ENCODE assay signal across 27 cellular contexts in genomic region chr3:140007946-140008692, GRCh38.
A peak's percentile ranks its signal among the peaks of the same experiment; 100 is the strongest.
DNase-seq lines count a peak whose midpoint lies in the region; ATAC-seq and TF ChIP-seq lines count a peak whose summit lies in the region.
"Had no signal": no experiment of that assay in that cellular context is flagged by ENCODE, and none has a peak within 500 bp of the region (broad histone marks: within the 10 kb centered on the region; RNA-seq: fewer than 3 reads in every experiment).

No MANE protein-coding gene starts in this region.

- H3K4me1 ChIP-seq in heart right ventricle = peaks cover 0 to 10% (median 0%) of the 10 kb centered on the region in 9 donors
- H3K4me1 ChIP-seq: upper lobe of right lung had no signal

- no peaks in the 10 kb centered on the region for H3K36me3 Mint-ChIP-seq in brain

- H3K27me3 Mint-ChIP-seq in brain = peaks cover 3% of the 10 kb centered on the region

- H3K9me3 Mint-ChIP-seq in brain = peaks cover 0 to 3% (median 0%) of the 10 kb centered on the region in 5 experiments
- H3K9me3 Mint-ChIP-seq: activated T-cell treated with anti-CD3 and anti-CD28 coated beads, Interleukin-2, amount 50 U/mL, for 72 hours; CD4-positive, alpha-beta T cell; nephron progenitor cell had no signal

- no peaks in the 10 kb centered on the region for H3K36me3 ChIP-seq in heart right ventricle
- H3K36me3 ChIP-seq: pancreas, upper lobe of right lung had no signal

- peak overlapping the region in 4 of 5 experiments; percentile 31 to 77 (median 44) for H3K27ac Mint-ChIP-seq in brain
- H3K27ac Mint-ChIP-seq: activated T-cell treated with anti-CD3 and anti-CD28 coated beads, Interleukin-2, amount 50 U/mL, for 72 hours; CD4-positive, alpha-beta T cell; nephron progenitor cell; T-helper 17 cell had no signal

- peaks cover 38% of the 10 kb centered on the region for H3K4me1 Mint-ChIP-seq in brain
- H3K4me1 Mint-ChIP-seq: nephron progenitor cell, T-helper 17 cell had no signal

- intact Hi-C loops in heart right ventricle (cut with DNase I) = no loop called here

- no peak for ATAC-seq in GM19324 (IDR thresholded peaks at IDR 0.05; ENCODE audit: low FRiP score, unreplicated experiment)
- ATAC-seq in heart right ventricle = no peak
- no peak for ATAC-seq in GM19463 (IDR thresholded peaks at IDR 0.05; ENCODE audit: unreplicated experiment)
- ATAC-seq: activated T-cell treated with anti-CD3 and anti-CD28 coated beads, Interleukin-2, amount 50 U/mL, for 72 hours; T-helper 17 cell; upper lobe of right lung had no signal

- WGBS in heart right ventricle, 2 donors = 66 to 88% methylated on average over 4 of the region's 4 CpGs

- no peaks in the 10 kb centered on the region for H3K9me3 ChIP-seq in heart right ventricle
- H3K9me3 ChIP-seq: pancreas, upper lobe of right lung had no signal

- no peaks in the 10 kb centered on the region for H3K27me3 ChIP-seq in heart right ventricle
- H3K27me3 ChIP-seq: pancreas, upper lobe of right lung had no signal

- no peak overlapping the region for H3K27ac ChIP-seq in heart right ventricle
- H3K27ac ChIP-seq: coronary artery, pancreas, SK-N-MC, upper lobe of right lung had no signal

- DNase-seq in SHP77 (lab: John Stamatoyannopoulos, UW) (peak; percentile 40 to 70), SHP77 treated with DMSO at 0.1 percent for 48 hours (lab: John Stamatoyannopoulos, UW) (no peak), NCI-H2171 (lab: John Stamatoyannopoulos, UW) (peak; percentile 77), DMS53 (lab: John Stamatoyannopoulos, UW) (no peak), heart right ventricle (no peak)
- DNase-seq: activated CD4-positive, alpha-beta T cell treated with anti-CD3 and anti-CD28 coated beads, Interleukin-2, amount 50 U/mL, for 4 hours; activated naive CD4-positive, alpha-beta T cell treated with Interleukin-2 at 50 U/mL for 16 hours; activated T-cell treated with anti-CD3 and anti-CD28 coated beads, Interleukin-2, amount 50 U/mL, for 72 hours; AML-193; CD4-positive, alpha-beta T cell; effector memory CD4-positive, alpha-beta T cell; H7; mammary epithelial cell; NCI-H226; nephron progenitor cell; pancreas; retina; RPMI8226; small intestine; stimulated activated naive CD4-positive, alpha-beta T cell; T-helper 17 cell; upper lobe of right lung had no signal

- TF ChIP-seq CTCF in brain (conservative IDR thresholded peaks at IDR 0.05) (no peak), heart right ventricle (IDR thresholded peaks at IDR 0.05) (no peak)

- H3K4me3 Mint-ChIP-seq in brain = no peak overlapping the region
- H3K4me3 Mint-ChIP-seq: activated T-cell treated with anti-CD3 and anti-CD28 coated beads, Interleukin-2, amount 50 U/mL, for 72 hours; CD4-positive, alpha-beta T cell; nephron progenitor cell; T-helper 17 cell had no signal

- H3K4me3 ChIP-seq in heart right ventricle = no peak overlapping the region
- H3K4me3 ChIP-seq: coronary artery, pancreas, SK-N-MC, upper lobe of right lung had no signal

Comparison
In these comparisons a context has a peak if more than half of its experiments do, and no peak if none do; other contexts are left out.
1. DNase-seq: peak in SHP77 (2 of 2) and NCI-H2171 (single experiment); none in SHP77 treated with DMSO at 0.1 percent for 48 hours (single experiment), DMS53 (single experiment) and heart right ventricle (0 of 2).